Comparison of ENCODE assay signal across 13 cellular contexts in the genomic region with DNA sequence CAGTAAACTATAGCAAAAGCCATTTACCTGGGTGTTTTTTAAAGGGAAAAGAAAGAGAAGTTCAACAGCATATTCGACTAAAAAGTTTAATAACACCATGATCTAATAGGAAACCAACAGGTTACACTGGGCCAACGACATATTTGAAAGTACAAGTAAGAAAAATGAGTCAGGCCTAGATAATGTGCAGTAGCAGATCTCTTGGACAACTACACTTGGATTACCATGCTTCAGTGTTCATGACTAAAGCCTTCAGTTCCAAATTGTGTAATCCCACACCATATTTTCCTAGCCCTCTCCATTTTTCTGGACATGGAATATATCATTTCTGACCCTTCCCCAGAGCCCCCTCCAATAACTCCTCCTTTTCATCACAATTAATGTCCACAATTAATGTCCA. TPM values are rescaled to one million over a fixed set of nuclear protein-coding genes. Genes with fewer than 3 reads are reported as not detected.
A peak's percentile ranks its signal among the peaks of the same experiment; 100 is the strongest.
DNase-seq lines count a peak whose midpoint lies in the region; ATAC-seq, FAIRE-seq and TF ChIP-seq lines count a peak whose summit lies in the region.
"Had no signal": no experiment of that assay in that cellular context is flagged by ENCODE, and none has a peak within 500 bp of the region (broad histone marks: within the 10 kb centered on the region; RNA-seq: fewer than 3 reads in every experiment).

No MANE protein-coding gene starts in this region.

- DNase-seq in AG09319 (ENCODE audit: extremely low read depth, low read depth) (peak; percentile 44), HTR-8/SVneo (ENCODE audit: insufficient read length, low spot score) (peak; percentile 41), bronchial epithelial cell (ENCODE audit: low read depth) (peak; percentile 97), left lung (no peak), NCI-H2227 treated with DMSO at 0.1 percent for 48 hours (lab: John Stamatoyannopoulos, UW) (no peak), MV-4-11 (lab: John Stamatoyannopoulos, UW) (no peak)
- DNase-seq: activated CD4-positive, CD25-positive, alpha-beta regulatory T cell; NCI-H2171 had no signal

- no peak for TF ChIP-seq CTCF in AG09319 (IDR thresholded peaks at IDR 0.05; ENCODE audit: low read depth, low read length)
- no peak for TF ChIP-seq CTCF in bronchial epithelial cell (IDR thresholded peaks at IDR 0.05; ENCODE audit: insufficient read depth, low read length, severe bottlenecking)
- TF ChIP-seq CTCF in left lung (IDR thresholded peaks at IDR 0.05), result no peak

- H3K9me3 ChIP-seq in left lung, result no peaks in the 10 kb centered on the region

- H3K36me3 ChIP-seq in bronchial epithelial cell (ENCODE audit: control insufficient read depth, insufficient read depth, low read length) (no peaks in the 10 kb centered on the region), left lung (no peaks in the 10 kb centered on the region)

- H3K4me3 ChIP-seq in bronchial epithelial cell (ENCODE audit: low read depth, low read length) (no peak overlapping the region), left lung (no peak overlapping the region)
- H3K4me3 ChIP-seq: coronary artery had no signal

- FAIRE-seq in HTR-8/SVneo (lab: Jason Lieb, UNC) (no peak), bronchial epithelial cell (lab: Jason Lieb, UNC) (peak; percentile 7)

- H3K27me3 ChIP-seq in bronchial epithelial cell (ENCODE audit: control insufficient read depth, insufficient read depth, low read length) (no peaks in the 10 kb centered on the region), left lung (no peaks in the 10 kb centered on the region)

- no peak overlapping the region for H3K27ac ChIP-seq in left lung
- H3K27ac ChIP-seq: coronary artery had no signal

- intact Hi-C loops in left lung (cut with DNase I), result no loop called here

- H3K4me1 ChIP-seq in left lung, result no peaks in the 10 kb centered on the region

- ATAC-seq in left lung (peak; percentile 53), GM21367 (IDR thresholded peaks at IDR 0.05; ENCODE audit: unreplicated experiment) (no peak), HG02840 (IDR thresholded peaks at IDR 0.05; ENCODE audit: low FRiP score, unreplicated experiment) (no peak)
- ATAC-seq: stimulated activated memory B cell treated with anti-CD40 and anti-IgM and Interleukin-4, amounts not matched to agents 10 μg/mL and 1 μg/mL and 100 μg/mL, for 72 hours had no signal

RNA-seq across cellular contexts. Expression of a gene that starts 39.1 kb away (rescaled TPM):
- total RNA-seq in bronchial epithelial cell (0.79 and 1.4 TPM in 2 replicates), left lung (1 to 10 TPM; 4.9 to 6.3 TPM)
- total RNA-seq: activated T-helper 1 cell treated with anti-CD3 and anti-CD28 coated beads, Interleukin-12 subunit alpha, Interleukin-12 subunit beta, Interleukin-2, Interleukin-4 antibody, amounts not matched to agents 30 ng/mL and 10 ng/mL and 1 ng/mL, durations not matched to agents 14 hours and 24 hours and 36 hours had no signal

Comparison
In these comparisons a context has a peak if more than half of its experiments do, and no peak if none do; other contexts are left out.
1. DNase-seq: peak in AG09319 (single experiment), HTR-8/SVneo (single experiment) and bronchial epithelial cell (single experiment); none in left lung (0 of 2), NCI-H2227 treated with DMSO at 0.1 percent for 48 hours (single experiment) and MV-4-11 (single experiment).